Comparison of ENCODE assay signal across 8 cellular contexts in genomic region chr10:5628798-5629788, GRCh38. TPM values are rescaled to one million over a fixed set of nuclear protein-coding genes. Genes with fewer than 3 reads are reported as not detected.
DNase-seq lines count a peak whose midpoint lies in the region; ATAC-seq and TF ChIP-seq lines count a peak whose summit lies in the region.

No MANE protein-coding gene starts in this region.

- intact Hi-C loops in ovary (cut with DNase I), result loop anchor here in 1 of 4 donors (10.0 kb wide), 1 partner anchor 94 kb away; no protein-coding TSS in a partner anchor

- H3K4me1 ChIP-seq in ovary (ENCODE audit: insufficient read depth), result peaks cover 5% of the 10 kb centered on the region

- H3K36me3 ChIP-seq in ovary, result no peaks in the 10 kb centered on the region

- no peak for TF ChIP-seq CTCF in LNCaP clone FGC (IDR thresholded peaks at IDR 0.05; ENCODE audit: control insufficient read depth, extremely low read depth, insufficient read depth)
- no peak for TF ChIP-seq CTCF in coronary artery (IDR thresholded peaks at IDR 0.05)
- TF ChIP-seq CTCF in ovary (IDR thresholded peaks at IDR 0.05), result no peak

- H3K4me3 ChIP-seq in LNCaP clone FGC (ENCODE audit: low read depth, low read length) (no peak overlapping the region), coronary artery (peak overlapping the region; percentile 55), ovary (peak overlapping the region; percentile 25)

- 22 to 26% (median 26%) methylated on average over 10 of the region's 10 CpGs for WGBS in ovary, 3 donors

- H3K27ac ChIP-seq in coronary artery (peak overlapping the region; percentile 78 to 86), ovary (peak overlapping the region; percentile 57 to 62)

- H3K9me3 ChIP-seq in ovary, result no peaks in the 10 kb centered on the region

- no peaks in the 10 kb centered on the region for H3K27me3 ChIP-seq in ovary

- TF ChIP-seq POLR2A in ovary (IDR thresholded peaks at IDR 0.05), result no peak

- TF ChIP-seq EP300 in ovary (IDR thresholded peaks at IDR 0.05), result no peak

- ATAC-seq in HG03521 (IDR thresholded peaks at IDR 0.05; ENCODE audit: unreplicated experiment), result no peak

- DNase-seq in EH (ENCODE audit: low read depth) (peak; percentile 61), LNCaP clone FGC (ENCODE audit: low read depth) (peak; percentile 46), coronary artery (ENCODE audit: low spot score) (no peak), ovary (no peak), NCI-H1436 treated with DMSO at 0.1 percent for 48 hours (lab: John Stamatoyannopoulos, UW) (no peak), cortex of kidney (lab: John Stamatoyannopoulos, UW) (no peak), occipital lobe (lab: John Stamatoyannopoulos, UW) (no peak)

RNA-seq across cellular contexts. Expression of gene ASB13, which starts 37.3 kb away (rescaled TPM):
- total RNA-seq in ovary (10 to 100 TPM; 17.9 to 45.6 (median 29.0) TPM), occipital lobe (14.2 TPM)
- 10 to 100 TPM; 15.0 to 23.2 TPM for polyA plus RNA-seq in ovary

RNA-seq across cellular contexts. Expression of gene TASOR2, which starts 55.5 kb away (rescaled TPM):
- 10 to 100 TPM; 60.8 to 91.2 (median 70.0) TPM for total RNA-seq in ovary
- polyA plus RNA-seq in ovary, result 10 to 100 TPM in 1 of 2 donors, 1 to 10 TPM in 1; 9.3 to 23.7 TPM
- total RNA-seq in occipital lobe, result 86.1 TPM

Comparison
In these comparisons a context has a peak if more than half of its experiments do, and no peak if none do; other contexts are left out.
1. DNase-seq: peak in EH (single experiment) and LNCaP clone FGC (single experiment); none in coronary artery (single experiment), ovary (0 of 5), NCI-H1436 treated with DMSO at 0.1 percent for 48 hours (single experiment), cortex of kidney (single experiment) and occipital lobe (single experiment).